In genomic region chr2:99784946-99785345, GRCh38 we compare ENCODE assay signal across 19 cellular contexts.
DNase-seq lines count a peak whose midpoint lies in the region; ATAC-seq, FAIRE-seq and TF ChIP-seq lines count a peak whose summit lies in the region.
"Had no signal": no experiment of that assay in that cellular context is flagged by ENCODE, and none has a peak within 500 bp of the region (broad histone marks: within the 10 kb centered on the region; RNA-seq: fewer than 3 reads in every experiment).

No MANE protein-coding gene starts in this region.

- no peak for TF ChIP-seq POLR2A in GM12892 (IDR thresholded peaks at IDR 0.05; ENCODE audit: low read depth, low read length)

- H3K36me3 Mint-ChIP-seq in CD14-positive monocyte (peaks cover 0 to 2% of the 10 kb centered on the region in 2 donors), nephron progenitor cell (ENCODE audit: low read depth) (peaks cover 17% of the 10 kb centered on the region)
- no peaks in the 10 kb centered on the region for H3K36me3 Mint-ChIP-seq in dendritic cell treated with granulocyte-macrophage colony-stimulating factor and Interleukin-4, amounts not matched to agents 40 ng/mL and 50 ng/mL, for 4 days (ENCODE audit: low read depth)
- H3K36me3 Mint-ChIP-seq in activated naive CD8-positive, alpha-beta T cell treated with anti-CD3 and anti-CD28 coated beads, Interleukin-2, amount 50 U/mL, for 24 hours (ENCODE audit: low read depth) = no peaks in the 10 kb centered on the region

- H3K27me3 Mint-ChIP-seq in CD14-positive monocyte (ENCODE audit: low read depth in 3 of 3) = no peaks in the 10 kb centered on the region
- H3K27me3 Mint-ChIP-seq in dendritic cell treated with granulocyte-macrophage colony-stimulating factor and Interleukin-4, amounts not matched to agents 40 ng/mL and 50 ng/mL, for 4 days = no peaks in the 10 kb centered on the region
- no peaks in the 10 kb centered on the region for H3K27me3 Mint-ChIP-seq in nephron progenitor cell (ENCODE audit: low read depth, poor library complexity)
- H3K27me3 Mint-ChIP-seq in activated naive CD8-positive, alpha-beta T cell treated with anti-CD3 and anti-CD28 coated beads, Interleukin-2, amount 50 U/mL, for 24 hours = no peaks in the 10 kb centered on the region
- H3K27me3 Mint-ChIP-seq: CD4-positive, alpha-beta T cell had no signal

- DNase-seq in CD14-positive monocyte (ENCODE audit: low spot score) (no peak), MV-4-11 (lab: John Stamatoyannopoulos, UW) (peak; percentile 14), nephron progenitor cell (no peak), GM12892 (ENCODE audit: insufficient read length) (no peak)
- no peak for DNase-seq in activated naive CD8-positive, alpha-beta T cell treated with anti-CD3 and anti-CD28 coated beads, Interleukin-2, amount 50 U/mL, for 24 hours
- DNase-seq: ACHN; BE2C; C1 segment of cervical spinal cord; Caco-2; CD4-positive, alpha-beta T cell; GOT3; H7; HFFc6 had no signal

- ATAC-seq in HG03097 (IDR thresholded peaks at IDR 0.05; ENCODE audit: low FRiP score, unreplicated experiment) = no peak
- no peak for ATAC-seq in activated naive CD8-positive, alpha-beta T cell treated with anti-CD3 and anti-CD28 coated beads, Interleukin-2, amount 50 U/mL, for 24 hours
- ATAC-seq: HCT116 had no signal

- H3K4me3 Mint-ChIP-seq in CD14-positive monocyte = peak overlapping the region in 1 of 2 donors; percentile 23
- no peak overlapping the region for H3K4me3 Mint-ChIP-seq in dendritic cell treated with granulocyte-macrophage colony-stimulating factor and Interleukin-4, amounts not matched to agents 40 ng/mL and 50 ng/mL, for 4 days
- no peak overlapping the region for H3K4me3 Mint-ChIP-seq in nephron progenitor cell
- no peak overlapping the region for H3K4me3 Mint-ChIP-seq in activated naive CD8-positive, alpha-beta T cell treated with anti-CD3 and anti-CD28 coated beads, Interleukin-2, amount 50 U/mL, for 24 hours
- H3K4me3 Mint-ChIP-seq: CD4-positive, alpha-beta T cell; HFFc6 had no signal

- FAIRE-seq in GM12892 (lab: Jason Lieb, UNC) = no peak
- FAIRE-seq: A204.1, D721Med, G401.6 had no signal

- H3K9me3 Mint-ChIP-seq in CD14-positive monocyte (peaks cover 0 to 3% (median 0%) of the 10 kb centered on the region in 7 donors), nephron progenitor cell (peaks cover 15% of the 10 kb centered on the region)
- no peaks in the 10 kb centered on the region for H3K9me3 Mint-ChIP-seq in dendritic cell treated with granulocyte-macrophage colony-stimulating factor and Interleukin-4, amounts not matched to agents 40 ng/mL and 50 ng/mL, for 4 days
- H3K9me3 Mint-ChIP-seq in activated naive CD8-positive, alpha-beta T cell treated with anti-CD3 and anti-CD28 coated beads, Interleukin-2, amount 50 U/mL, for 24 hours = no peaks in the 10 kb centered on the region
- H3K9me3 Mint-ChIP-seq: HFFc6 had no signal

- TF ChIP-seq CTCF in CD14-positive monocyte (IDR thresholded peaks at IDR 0.05) = no peak
- no peak for TF ChIP-seq CTCF in nephron progenitor cell (IDR thresholded peaks at IDR 0.05)

- H3K27ac Mint-ChIP-seq in CD14-positive monocyte (peak overlapping the region; percentile 84 to 93 (median 85)), nephron progenitor cell (peak overlapping the region; percentile 85)
- H3K27ac Mint-ChIP-seq in dendritic cell treated with granulocyte-macrophage colony-stimulating factor and Interleukin-4, amounts not matched to agents 40 ng/mL and 50 ng/mL, for 4 days = peak overlapping the region; percentile 67
- H3K27ac Mint-ChIP-seq in activated naive CD8-positive, alpha-beta T cell treated with anti-CD3 and anti-CD28 coated beads, Interleukin-2, amount 50 U/mL, for 24 hours = no peak overlapping the region
- H3K27ac Mint-ChIP-seq: CD4-positive, alpha-beta T cell; HFFc6 had no signal

- peaks cover 67% of the 10 kb centered on the region for H3K4me1 Mint-ChIP-seq in CD14-positive monocyte
- H3K4me1 Mint-ChIP-seq in dendritic cell treated with granulocyte-macrophage colony-stimulating factor and Interleukin-4, amounts not matched to agents 40 ng/mL and 50 ng/mL, for 4 days (ENCODE audit: low read depth) = peaks cover 60% of the 10 kb centered on the region
- H3K4me1 Mint-ChIP-seq in nephron progenitor cell = peaks cover 62% of the 10 kb centered on the region
- no peaks in the 10 kb centered on the region for H3K4me1 Mint-ChIP-seq in activated naive CD8-positive, alpha-beta T cell treated with anti-CD3 and anti-CD28 coated beads, Interleukin-2, amount 50 U/mL, for 24 hours

- intact Hi-C loops in CD14-positive monocyte (cut with micrococcal nuclease) = no loop called here
- intact Hi-C loops in dendritic cell treated with granulocyte-macrophage colony-stimulating factor and Interleukin-4, amounts not matched to agents 40 ng/mL and 50 ng/mL, for 4 days (cut with micrococcal nuclease) = no loop called here
